26 cellular contexts compared by ENCODE assay signal in the genomic region with DNA sequence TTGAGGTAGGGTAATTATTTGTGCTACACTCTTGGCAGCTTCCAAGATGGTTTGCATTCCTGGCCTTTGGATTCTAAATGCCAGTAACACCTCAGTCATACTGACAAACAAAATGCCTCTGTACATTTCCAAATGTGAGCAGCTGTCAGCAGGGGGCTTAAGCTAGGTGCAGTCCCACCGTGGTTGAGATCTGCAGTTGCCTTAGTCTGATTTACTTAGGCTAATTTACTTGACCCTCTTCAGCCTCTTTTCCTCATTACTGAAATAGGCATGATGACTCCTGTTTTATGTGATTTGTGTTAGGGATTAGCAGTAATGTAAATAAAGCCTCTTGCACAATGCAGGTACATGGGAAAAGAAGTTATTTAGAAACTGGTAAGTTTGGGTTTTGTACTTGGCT. TPM values are rescaled to one million over a fixed set of nuclear protein-coding genes. Genes with fewer than 3 reads are reported as not detected.
DNase-seq lines count a peak whose midpoint lies in the region; ATAC-seq and TF ChIP-seq lines count a peak whose summit lies in the region.
"Had no signal": no experiment of that assay in that cellular context is flagged by ENCODE, and none has a peak within 500 bp of the region (broad histone marks: within the 10 kb centered on the region; RNA-seq: fewer than 3 reads in every experiment).

No MANE protein-coding gene starts in this region.

- no peak overlapping the region for H2AK5ac ChIP-seq in trophoblast cell (ENCODE audit: low read length)

- no CpG with 5 or more reads among the region's 1 CpG for WGBS in trophoblast cell (ENCODE audit: extremely low coverage, insufficient coverage, insufficient read length)

- intact Hi-C loops in left ventricle myocardium inferior (cut with micrococcal nuclease): no loop called here

- H3K18ac ChIP-seq in trophoblast cell (ENCODE audit: low read length): no peak overlapping the region

- H3K9ac ChIP-seq in trophoblast cell (ENCODE audit: low read length): no peak overlapping the region

- no peak overlapping the region for H4K91ac ChIP-seq in trophoblast cell (ENCODE audit: low read depth, low read length)

- H3K36me3 ChIP-seq in WERI-Rb-1 (peaks cover 50% of the 10 kb centered on the region), left ventricle myocardium inferior (peaks cover 78% of the 10 kb centered on the region), trophoblast cell (ENCODE audit: control insufficient read depth in 1 of 2, insufficient read depth in 2 of 2, low read length in 2 of 2) (peaks cover 7 to 16% of the 10 kb centered on the region in 2 experiments)

- H2BK12ac ChIP-seq in trophoblast cell (ENCODE audit: low read length): no peak overlapping the region

- H2BK5ac ChIP-seq in trophoblast cell (ENCODE audit: low read depth, low read length, poor library complexity): no peak overlapping the region

- no peak overlapping the region for H4K12ac ChIP-seq in trophoblast cell (ENCODE audit: low read depth, low read length)

- peaks cover 36% of the 10 kb centered on the region for H3K4me1 ChIP-seq in left ventricle myocardium inferior
- no peaks in the 10 kb centered on the region for H3K4me1 ChIP-seq in trophoblast cell (ENCODE audit: control insufficient read depth in 1 of 2, insufficient read depth in 2 of 2, low read length in 2 of 2)
- H3K4me1 ChIP-seq: colonic mucosa, vagina had no signal

- no peak overlapping the region for H4K8ac ChIP-seq in trophoblast cell (ENCODE audit: low read depth, low read length)

- no peak overlapping the region for H2AFZ ChIP-seq in trophoblast cell (ENCODE audit: insufficient read depth, low read length, poor library complexity)

- peak; percentile 21; the same call in 1 of the 2 replicates for TF ChIP-seq CTCF in WERI-Rb-1 (IDR thresholded peaks at IDR 0.05; ENCODE audit: low read depth, low read length)
- TF ChIP-seq CTCF in left ventricle myocardium inferior (IDR thresholded peaks at IDR 0.05; ENCODE audit: borderline replicate concordance): peak; percentile 8

- H3K4me2 ChIP-seq in trophoblast cell (ENCODE audit: low read length): no peak overlapping the region

- peak; percentile 5 for DNase-seq in DMS 273 (lab: John Stamatoyannopoulos, UW; ENCODE audit: unreplicated experiment)
- DNase-seq in DMS 273 treated with DMSO at 0.1 percent for 48 hours (lab: John Stamatoyannopoulos, UW): no peak
- DNase-seq in WERI-Rb-1: peak; percentile 70
- no peak for DNase-seq in left ventricle myocardium inferior
- DNase-seq in trophoblast cell: peak; percentile 14 to 53
- DNase-seq in RPMI8226: no peak
- DNase-seq: activated CD4-positive, alpha-beta T cell treated with anti-CD3 and anti-CD28 coated beads for 4 hours; activated naive CD4-positive, alpha-beta T cell treated with Interleukin-2 at 50 U/mL for 16 hours; CD4-positive, alpha-beta memory T cell; colonic mucosa; DMS153; effector CD8-positive, alpha-beta T cell; foreskin fibroblast; heart right ventricle; kidney glomerular epithelial cell; naive thymus-derived CD4-positive, alpha-beta T cell; NCI-H1092 treated with DMSO at 0.1 percent for 48 hours; NCI-H1930; NCI-H526 treated with DMSO at 0.1 percent for 48 hours; T-cell had no signal

- no peak overlapping the region for H3K14ac ChIP-seq in trophoblast cell (ENCODE audit: low read length)

- H3K4me3 ChIP-seq in WERI-Rb-1 (ENCODE audit: low read depth, low read length): no peak overlapping the region
- H3K4me3 ChIP-seq in left ventricle myocardium inferior: no peak overlapping the region
- H3K4me3 ChIP-seq in trophoblast cell (ENCODE audit: low read depth, low read length): no peak overlapping the region
- H3K4me3 ChIP-seq: colonic mucosa, heart right ventricle, thoracic aorta, vagina had no signal

- no peak overlapping the region for H3K27ac ChIP-seq in WERI-Rb-1
- H3K27ac ChIP-seq in left ventricle myocardium inferior (replicated peaks): peak overlapping the region; percentile 44
- H3K27ac ChIP-seq in trophoblast cell (ENCODE audit: low read depth, low read length): no peak overlapping the region
- H3K27ac ChIP-seq: 22Rv1, colonic mucosa, thoracic aorta, vagina had no signal

- H2BK120ac ChIP-seq in trophoblast cell (ENCODE audit: insufficient read depth, low read length, poor library complexity): no peak overlapping the region

- H3K23ac ChIP-seq in trophoblast cell (ENCODE audit: low read length): no peak overlapping the region

- H3K79me1 ChIP-seq in trophoblast cell (ENCODE audit: low read length): no peaks in the 10 kb centered on the region

- ATAC-seq in GM19467 (IDR thresholded peaks at IDR 0.05; ENCODE audit: unreplicated experiment) (no peak), HG02970 (IDR thresholded peaks at IDR 0.05; ENCODE audit: low FRiP score, unreplicated experiment) (no peak)
- ATAC-seq: naive thymus-derived CD4-positive, alpha-beta T cell; T-cell had no signal

- H3K9me3 ChIP-seq in WERI-Rb-1 (ENCODE audit: severe bottlenecking): no peaks in the 10 kb centered on the region
- no peaks in the 10 kb centered on the region for H3K9me3 ChIP-seq in left ventricle myocardium inferior (replicated peaks)
- H3K9me3 ChIP-seq in trophoblast cell (ENCODE audit: insufficient read depth, low read depth, low read length): no peaks in the 10 kb centered on the region
- H3K9me3 ChIP-seq: colonic mucosa, heart right ventricle, thoracic aorta, vagina had no signal

- no peaks in the 10 kb centered on the region for H3K27me3 ChIP-seq in WERI-Rb-1 (ENCODE audit: insufficient read depth, low read depth, severe bottlenecking)
- H3K27me3 ChIP-seq in left ventricle myocardium inferior (ENCODE audit: low read depth): no peaks in the 10 kb centered on the region
- no peaks in the 10 kb centered on the region for H3K27me3 ChIP-seq in trophoblast cell (ENCODE audit: insufficient read depth, low read length)
- H3K27me3 ChIP-seq: colonic mucosa, heart right ventricle, vagina had no signal

- H3K4ac ChIP-seq in trophoblast cell (ENCODE audit: low read depth, low read length): no peak overlapping the region

- no peaks in the 10 kb centered on the region for H3K79me2 ChIP-seq in trophoblast cell (ENCODE audit: control insufficient read depth, insufficient read depth, low read length, poor library complexity)

RNA-seq across cellular contexts. Expression of a gene that starts 13.5 kb away (rescaled TPM):
- 0.66 TPM for total RNA-seq in left ventricle myocardium inferior
- 3.1 and 3.9 TPM in 2 replicates for polyA plus RNA-seq in trophoblast cell (2013)
- total RNA-seq: SK-MEL-5 had no signal
- polyA plus RNA-seq: naive thymus-derived CD4-positive, alpha-beta T cell had no signal

RNA-seq across cellular contexts. Expression of a gene that starts 13.7 kb away (rescaled TPM):
- 170 TPM for total RNA-seq in left ventricle myocardium inferior
- 411 and 423 TPM in 2 replicates for polyA plus RNA-seq in trophoblast cell (2013)

RNA-seq across cellular contexts. Expression of a gene that starts 13.7 kb away (rescaled TPM):
- 34.9 TPM for total RNA-seq in left ventricle myocardium inferior
- 43.8 and 44.8 TPM in 2 replicates for polyA plus RNA-seq in trophoblast cell (2013)

Comparison
In these comparisons a context has a peak if more than half of its experiments do, and no peak if none do; other contexts are left out.
1. DNase-seq: peak in DMS 273 (single experiment), WERI-Rb-1 (single experiment) and trophoblast cell (2 of 2); none in DMS 273 treated with DMSO at 0.1 percent for 48 hours (single experiment), left ventricle myocardium inferior (single experiment) and RPMI8226 (single experiment).